ENCODE assay signal across 8 cellular contexts in genomic region chr9:69672828-69673640, GRCh38. TPM values are rescaled to one million over a fixed set of nuclear protein-coding genes. Genes with fewer than 3 reads are reported as not detected.
DNase-seq lines count a peak whose midpoint lies in the region; ATAC-seq and TF ChIP-seq lines count a peak whose summit lies in the region.

No MANE protein-coding gene starts in this region.

- H3K4me1 Mint-ChIP-seq in chondrocyte (ENCODE audit: low read depth) = peaks cover 33% of the 10 kb centered on the region

- in situ Hi-C loops in ACHN (cut with HindIII; ENCODE audit: low pct_ligation_motif_present, low pct_unique_long_range_greater_than_20kb, low sequenced_read_pairs) = no loop called here

- no peaks in the 10 kb centered on the region for H3K36me3 Mint-ChIP-seq in chondrocyte (ENCODE audit: low read depth)

- H3K4me3 ChIP-seq in kidney epithelial cell (ENCODE audit: low read depth, low read length) = peak overlapping the region; percentile 69

- DNase-seq in ACHN = peak; percentile 82
- DNase-seq in NCI-H2196 (lab: John Stamatoyannopoulos, UW; ENCODE audit: unreplicated experiment) = peak; percentile 83
- peak; percentile 69 for DNase-seq in activated CD4-positive, CD25-positive, alpha-beta regulatory T cell treated with anti-CD3 and anti-CD28 coated beads, Interleukin-2, amount 50 U/mL, for 72 hours
- DNase-seq in chondrocyte (ENCODE audit: low spot score) = peak; percentile 94
- peak; percentile 44 for DNase-seq in kidney epithelial cell (ENCODE audit: low read depth)
- DNase-seq in stimulated activated CD4-positive, alpha-beta T cell treated with anti-CD3 and anti-CD28 coated beads, Interleukin-15, amount 100 ng/mL, for 1 hour (ENCODE audit: low read depth in 1 of 2, low spot score in 1 of 2) = peak; percentile 38 to 59

- H3K27me3 ChIP-seq in kidney epithelial cell (ENCODE audit: control insufficient read depth, insufficient read depth, low read length) = peaks cover 7% of the 10 kb centered on the region

- peak overlapping the region; percentile 86 for H3K27ac Mint-ChIP-seq in chondrocyte (ENCODE audit: unreplicated experiment)

- no peaks in the 10 kb centered on the region for H3K9me3 Mint-ChIP-seq in chondrocyte (ENCODE audit: low read depth)

- no peaks in the 10 kb centered on the region for H3K36me3 ChIP-seq in kidney epithelial cell (ENCODE audit: control insufficient read depth, insufficient read depth, low read length)

- peak; percentile 97 for TF ChIP-seq CTCF in chondrocyte (IDR thresholded peaks at IDR 0.05)
- peak; percentile 91 for TF ChIP-seq CTCF in kidney epithelial cell (IDR thresholded peaks at IDR 0.05; ENCODE audit: insufficient read depth, low read length, poor library complexity, severe bottlenecking)

- ATAC-seq in GM18868 (IDR thresholded peaks at IDR 0.05; ENCODE audit: unreplicated experiment) = peak; percentile 95
- ATAC-seq in HG03135 (IDR thresholded peaks at IDR 0.05; ENCODE audit: unreplicated experiment) = peak; percentile 94

- peak overlapping the region; percentile 81 for H3K4me3 Mint-ChIP-seq in chondrocyte (ENCODE audit: unreplicated experiment)

- no peaks in the 10 kb centered on the region for H3K27me3 Mint-ChIP-seq in chondrocyte (ENCODE audit: low read depth)

RNA-seq across cellular contexts. Expression of gene APBA1, which starts 0.9 kb away (rescaled TPM):
- 6.9 to 12.5 TPM (median 12.3 TPM) in 3 replicates for total RNA-seq in chondrocyte
- total RNA-seq in kidney epithelial cell = 1.1 and 1.8 TPM in 2 replicates

Comparison
In these comparisons a context has a peak if more than half of its experiments do, and no peak if none do; other contexts are left out.
1. Peak in every context shown above with its lines: DNase-seq, ATAC-seq and H3K4me3 ChIP-seq.
2. DNase-seq: peak in every context shown above with its lines; median percentile 94 in chondrocyte; 83 in NCI-H2196; 82 in ACHN; 69 in activated CD4-positive, CD25-positive, alpha-beta regulatory T cell treated with anti-CD3 and anti-CD28 coated beads, Interleukin-2, amount 50 U/mL, for 72 hours; 48 in stimulated activated CD4-positive, alpha-beta T cell treated with anti-CD3 and anti-CD28 coated beads, Interleukin-15, amount 100 ng/mL, for 1 hour; 44 in kidney epithelial cell.